In the genomic region with DNA sequence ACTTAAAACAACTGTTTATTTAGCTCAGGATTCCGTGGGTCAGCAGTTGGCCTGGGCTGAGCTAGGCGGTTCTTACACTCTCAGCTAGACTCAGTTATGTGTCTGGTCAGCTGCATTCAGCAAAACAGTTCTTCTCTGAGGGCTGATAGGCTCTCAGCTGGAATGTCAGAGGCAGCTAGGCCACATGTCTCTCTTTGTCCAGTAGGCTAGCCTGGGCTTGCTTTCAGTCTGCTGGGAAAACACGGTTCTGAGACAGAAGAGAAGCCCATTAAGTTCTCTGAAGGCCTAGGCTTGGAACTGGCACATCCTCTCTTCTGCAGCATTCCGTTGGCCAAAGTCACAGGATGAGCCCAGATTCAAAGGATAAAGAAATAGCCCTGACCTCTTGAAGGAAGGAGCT, we compare ENCODE assay signal across 11 cellular contexts.
DNase-seq lines count a peak whose midpoint lies in the region; ATAC-seq and TF ChIP-seq lines count a peak whose summit lies in the region.
"Had no signal": no experiment of that assay in that cellular context is flagged by ENCODE, and none has a peak within 500 bp of the region (broad histone marks: within the 10 kb centered on the region; RNA-seq: fewer than 3 reads in every experiment).

No MANE protein-coding gene starts in this region.

- DNase-seq in DMS153 treated with DMSO at 0.1 percent for 48 hours (lab: John Stamatoyannopoulos, UW; ENCODE audit: unreplicated experiment) (peak; percentile 26), SJCRH30 (peak; percentile 77 to 85), fibroblast of the aortic adventitia (ENCODE audit: low read depth) (peak; percentile 38), amniotic stem cell (lab: John Stamatoyannopoulos, UW) (no peak), left colon (no peak)
- no peak for DNase-seq in central memory CD4-positive, alpha-beta T cell
- DNase-seq: activated naive CD4-positive, alpha-beta T cell treated with Interleukin-2 at 50 U/mL for 16 hours; CD4-positive, CD25-positive, alpha-beta regulatory T cell; NCI-H1417 treated with DMSO at 0.1 percent for 48 hours had no signal

- intact Hi-C loops in left colon (cut with DNase I, micrococcal nuclease): no loop called here

- no peak overlapping the region for H3K4me3 ChIP-seq in SJCRH30
- no peak overlapping the region for H3K4me3 ChIP-seq in fibroblast of the aortic adventitia (ENCODE audit: low read depth, low read length)
- no peak overlapping the region for H3K4me3 ChIP-seq in parathyroid adenoma (ENCODE audit: low read depth, low read length)

- peak overlapping the region; percentile 81 for H3K27ac ChIP-seq in SJCRH30
- peak overlapping the region; percentile 37 for H3K27ac ChIP-seq in parathyroid adenoma

- H3K9ac ChIP-seq in parathyroid adenoma: no peak overlapping the region

- TF ChIP-seq CTCF in fibroblast of the aortic adventitia (IDR thresholded peaks at IDR 0.05; ENCODE audit: insufficient read depth, low read length) (no peak), parathyroid adenoma (IDR thresholded peaks at IDR 0.05) (no peak)

- H2AFZ ChIP-seq in parathyroid adenoma: no peak overlapping the region

- H3K4me2 ChIP-seq in parathyroid adenoma (ENCODE audit: low read length): peak overlapping the region; percentile 14

- H3K36me3 ChIP-seq in SJCRH30 (no peaks in the 10 kb centered on the region), parathyroid adenoma (ENCODE audit: control insufficient read depth, insufficient read depth, low read length) (no peaks in the 10 kb centered on the region)

- peaks cover 9% of the 10 kb centered on the region for H3K79me2 ChIP-seq in parathyroid adenoma

- H3K4me1 ChIP-seq in SJCRH30 (peaks cover 41% of the 10 kb centered on the region), parathyroid adenoma (peaks cover 4% of the 10 kb centered on the region)

- H3K9me3 ChIP-seq in SJCRH30 (replicated peaks) (no peaks in the 10 kb centered on the region), parathyroid adenoma (ENCODE audit: control insufficient read depth, low read length) (no peaks in the 10 kb centered on the region)

- H3K27me3 ChIP-seq in SJCRH30: no peaks in the 10 kb centered on the region
- no peaks in the 10 kb centered on the region for H3K27me3 ChIP-seq in parathyroid adenoma (ENCODE audit: control insufficient read depth, insufficient read depth, low read length)

- ATAC-seq in left colon (no peak), GM21529 (IDR thresholded peaks at IDR 0.05; ENCODE audit: unreplicated experiment) (no peak)

Comparison
In these comparisons a context has a peak if more than half of its experiments do, and no peak if none do; other contexts are left out.
1. DNase-seq: peak in DMS153 treated with DMSO at 0.1 percent for 48 hours (single experiment), SJCRH30 (2 of 2) and fibroblast of the aortic adventitia (single experiment); none in amniotic stem cell (single experiment), left colon (0 of 2) and central memory CD4-positive, alpha-beta T cell (single experiment).